19 cellular contexts compared by ENCODE assay signal in the genomic region with DNA sequence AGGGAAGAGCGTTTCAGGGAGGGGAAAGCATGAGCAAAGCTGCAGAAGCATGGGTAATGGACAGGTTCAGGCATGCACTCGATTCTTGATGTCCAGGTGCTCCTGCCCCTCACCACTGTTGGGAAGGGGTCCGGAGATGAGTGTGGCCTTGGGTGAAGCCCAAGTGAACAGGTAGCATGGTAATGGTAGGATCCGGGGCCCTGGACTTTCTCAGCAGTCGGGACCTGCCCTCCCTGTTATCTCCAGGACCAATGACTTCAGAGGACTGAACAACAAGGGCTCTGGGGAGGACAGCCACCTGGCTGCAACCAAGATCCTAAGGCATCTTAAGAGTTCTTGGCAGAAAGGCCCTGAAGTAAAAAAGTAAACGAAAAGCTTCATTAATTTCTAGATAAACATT.
DNase-seq lines count a peak whose midpoint lies in the region; ATAC-seq, FAIRE-seq and TF ChIP-seq lines count a peak whose summit lies in the region.
"Had no signal": no experiment of that assay in that cellular context is flagged by ENCODE, and none has a peak within 500 bp of the region (broad histone marks: within the 10 kb centered on the region; RNA-seq: fewer than 3 reads in every experiment).

No MANE protein-coding gene starts in this region.

- no peak for TF ChIP-seq RAD21 in IMR-90 (IDR thresholded peaks at IDR 0.05; ENCODE audit: low read length)

- no peaks in the 10 kb centered on the region for H3K9me3 Mint-ChIP-seq in stimulated activated effector memory CD8-positive, alpha-beta T cell treated with anti-CD3 and anti-CD28 coated beads, Interleukin-12 subunit alpha, Interleukin-12 subunit beta, amount 100 ng/mL, for 72 hours
- H3K9me3 Mint-ChIP-seq: CD8-positive, alpha-beta T cell; HFFc6 had no signal

- H2BK20ac ChIP-seq in IMR-90 (ENCODE audit: low read depth, low read length): no peak overlapping the region

- H3K18ac ChIP-seq in IMR-90 (ENCODE audit: low read depth, low read length) (no peak overlapping the region), neuronal stem cell (ENCODE audit: low read length) (peak overlapping the region; percentile 72)

- no peak overlapping the region for H3K4me2 ChIP-seq in IMR-90 (ENCODE audit: low read depth, low read length)
- no peak overlapping the region for H3K4me2 ChIP-seq in neuronal stem cell (ENCODE audit: insufficient read depth, low read length, poor library complexity, severe bottlenecking)

- no peak overlapping the region for H2BK12ac ChIP-seq in neuronal stem cell (ENCODE audit: low read length)

- H3K14ac ChIP-seq in IMR-90 (replicated peaks; ENCODE audit: low read depth, low read length): no peak overlapping the region
- no peak overlapping the region for H3K14ac ChIP-seq in neuronal stem cell (ENCODE audit: low read length)

- intact Hi-C loops in IMR-90 (cut with micrococcal nuclease): no loop called here

- H2BK15ac ChIP-seq in IMR-90 (ENCODE audit: low read depth, low read length): no peak overlapping the region
- H2BK15ac ChIP-seq in neuronal stem cell (ENCODE audit: low read length): no peak overlapping the region

- H4K91ac ChIP-seq in IMR-90 (ENCODE audit: insufficient read depth, low read depth, low read length) (no peak overlapping the region), neuronal stem cell (ENCODE audit: low read depth, low read length, poor library complexity) (no peak overlapping the region)

- H3K4me1 ChIP-seq in IMR-90 (ENCODE audit: control insufficient read depth, insufficient read depth, low read length): no peaks in the 10 kb centered on the region
- H3K4me1 ChIP-seq in neuronal stem cell (ENCODE audit: control insufficient read depth in 2 of 2, insufficient read depth in 1 of 2, low read depth in 1 of 2, low read length in 2 of 2): peaks cover 0 to 4% of the 10 kb centered on the region in 2 donors

- no peak overlapping the region for H3K27ac ChIP-seq in IMR-90 (ENCODE audit: insufficient read depth, low read length)
- H3K27ac ChIP-seq in neuronal stem cell (replicated peaks; ENCODE audit: low read length): no peak overlapping the region
- H3K27ac ChIP-seq: BLaER1 treated with 17β-estradiol and CSF1 and Interleukin-3, amounts not matched to agents 10 nM and 100 nM had no signal

- H3K4me3 Mint-ChIP-seq in stimulated activated effector memory CD8-positive, alpha-beta T cell treated with anti-CD3 and anti-CD28 coated beads, Interleukin-12 subunit alpha, Interleukin-12 subunit beta, amount 100 ng/mL, for 72 hours: no peak overlapping the region
- H3K4me3 Mint-ChIP-seq: B cell; CD8-positive, alpha-beta T cell; HFFc6; IgD-negative memory B cell had no signal

- no peaks in the 10 kb centered on the region for H4K20me1 ChIP-seq in IMR-90 (ENCODE audit: insufficient read depth, low read length)

- H3K27me3 ChIP-seq in IMR-90 (ENCODE audit: control insufficient read depth, insufficient read depth, low read length) (no peaks in the 10 kb centered on the region), neuronal stem cell (ENCODE audit: control insufficient read depth in 3 of 3, insufficient read depth in 3 of 3, low read depth in 1 of 3, low read length in 3 of 3) (no peaks in the 10 kb centered on the region)
- H3K27me3 ChIP-seq: BLaER1 treated with 17β-estradiol and CSF1 and Interleukin-3, amounts not matched to agents 10 nM and 100 nM had no signal

- H3K4ac ChIP-seq in IMR-90 (ENCODE audit: low read depth, low read length) (no peak overlapping the region), neuronal stem cell (ENCODE audit: low read length) (no peak overlapping the region)

- H3K79me1 ChIP-seq in IMR-90 (ENCODE audit: low read depth in 1 of 2, low read length in 2 of 2): no peaks in the 10 kb centered on the region
- no peaks in the 10 kb centered on the region for H3K79me1 ChIP-seq in neuronal stem cell (ENCODE audit: low read depth, low read length)

- H3K4me1 Mint-ChIP-seq in stimulated activated effector memory CD8-positive, alpha-beta T cell treated with anti-CD3 and anti-CD28 coated beads, Interleukin-12 subunit alpha, Interleukin-12 subunit beta, amount 100 ng/mL, for 72 hours: peaks cover 22% of the 10 kb centered on the region

- H4K8ac ChIP-seq in IMR-90 (ENCODE audit: low read depth in 2 of 2, low read length in 2 of 2) (no peak overlapping the region), neuronal stem cell (ENCODE audit: low read depth, low read length) (no peak overlapping the region)

- POLR2A ChIA-PET in IMR-90 (lab: Charles Lee; ENCODE audit: unreplicated experiment): no interaction called here

- no peak for TF ChIP-seq POLR2A in IMR-90 (IDR thresholded peaks at IDR 0.05; ENCODE audit: low read depth, low read length)
- TF ChIP-seq POLR2A in GM12892 (IDR thresholded peaks at IDR 0.05; ENCODE audit: low read depth, low read length): no peak

- H2BK120ac ChIP-seq in IMR-90 (ENCODE audit: low read depth, low read length) (no peak overlapping the region), neuronal stem cell (ENCODE audit: low read depth, low read length) (no peak overlapping the region)

- ATAC-seq in IMR-90 (ENCODE audit: low read depth) (no peak), GM18519 (IDR thresholded peaks at IDR 0.05; ENCODE audit: low FRiP score, unreplicated experiment) (no peak)
- no peak for ATAC-seq in stimulated activated effector memory CD8-positive, alpha-beta T cell treated with anti-CD3 and anti-CD28 coated beads, Interleukin-12 subunit alpha, Interleukin-12 subunit beta, amount 100 ng/mL, for 72 hours
- ATAC-seq: CD8-positive, alpha-beta T cell; HCT116 had no signal

- CTCF ChIA-PET in IMR-90 (lab: Yijun Ruan, JAX): no interaction called here

- H3K56ac ChIP-seq in IMR-90 (ENCODE audit: extremely low read depth, insufficient read depth, low read length): no peak overlapping the region

- H3K23ac ChIP-seq in IMR-90 (ENCODE audit: low read depth, low read length): no peak overlapping the region
- no peak overlapping the region for H3K23ac ChIP-seq in neuronal stem cell (ENCODE audit: low read depth, low read length, poor library complexity)

- H4K5ac ChIP-seq in IMR-90 (ENCODE audit: low read depth, low read length): no peak overlapping the region

- BruUV-seq in IMR-90 (replicated peaks; lab: Mats Ljungman, UMichigan): no TSS peak

- H3K36me3 ChIP-seq in IMR-90 (ENCODE audit: control insufficient read depth, insufficient read depth, low read length) (no peaks in the 10 kb centered on the region), neuronal stem cell (replicated peaks in 1 of 2; ENCODE audit: control insufficient read depth in 2 of 2, insufficient read depth in 2 of 2, low read length in 2 of 2) (no peaks in the 10 kb centered on the region)

- H3K9me3 ChIP-seq in IMR-90 (ENCODE audit: control insufficient read depth, insufficient read depth, low read length) (no peaks in the 10 kb centered on the region), neuronal stem cell (replicated peaks in 1 of 2; ENCODE audit: control insufficient read depth in 2 of 2, insufficient read depth in 1 of 2, low read depth in 1 of 2, low read length in 2 of 2) (no peaks in the 10 kb centered on the region)
- H3K9me3 ChIP-seq: BLaER1 treated with 17β-estradiol and CSF1 and Interleukin-3, amounts not matched to agents 10 nM and 100 nM had no signal

- H3K36me3 Mint-ChIP-seq in stimulated activated effector memory CD8-positive, alpha-beta T cell treated with anti-CD3 and anti-CD28 coated beads, Interleukin-12 subunit alpha, Interleukin-12 subunit beta, amount 100 ng/mL, for 72 hours: no peaks in the 10 kb centered on the region

- H3K9ac ChIP-seq in IMR-90 (ENCODE audit: low read depth, low read length) (no peak overlapping the region), neuronal stem cell (ENCODE audit: low read depth, low read length, poor library complexity) (no peak overlapping the region)
- H3K9ac ChIP-seq: BLaER1 treated with 17β-estradiol and CSF1 and Interleukin-3, amounts not matched to agents 10 nM and 100 nM had no signal

- in situ Hi-C loops in IMR-90 (cut with MboI; ENCODE audit: low sequenced_read_pairs): no loop called here

- DNase-seq in DMS79 (lab: John Stamatoyannopoulos, UW): peak; percentile 70
- no peak for DNase-seq in IMR-90
- no peak for DNase-seq in neuronal stem cell (ENCODE audit: low spot score)
- DNase-seq in stimulated activated effector memory CD8-positive, alpha-beta T cell treated with anti-CD3 and anti-CD28 coated beads, Interleukin-12 subunit alpha, Interleukin-12 subunit beta, amount 100 ng/mL, for 72 hours (ENCODE audit: low spot score in 2 of 2): no peak
- DNase-seq in GM12892 (ENCODE audit: insufficient read length): no peak
- DNase-seq in LoVo (ENCODE audit: low spot score): no peak
- DNase-seq: Calu3; CD8-positive, alpha-beta T cell; GOT3; H7; HFFc6; KBM-7 had no signal

- dilution Hi-C loops in IMR-90 (cut with HindIII; ENCODE audit: low sequenced_read_pairs, unreplicated experiment): no loop called here

- H2BK5ac ChIP-seq in IMR-90 (ENCODE audit: low read depth, low read length, poor library complexity, severe bottlenecking): no peak overlapping the region
- no peak overlapping the region for H2BK5ac ChIP-seq in neuronal stem cell (ENCODE audit: low read length)

- peak overlapping the region; percentile 37 for H2AK9ac ChIP-seq in IMR-90 (replicated peaks; ENCODE audit: low read depth, low read length, poor library complexity)

- H3K4me3 ChIP-seq in IMR-90 (ENCODE audit: insufficient read depth, low read depth, low read length) (no peak overlapping the region), neuronal stem cell (ENCODE audit: low read length in 2 of 2) (no peak overlapping the region)
- H3K4me3 ChIP-seq: BLaER1 treated with 17β-estradiol and CSF1 and Interleukin-3, amounts not matched to agents 10 nM and 100 nM had no signal

- no peak overlapping the region for H2AK5ac ChIP-seq in IMR-90 (ENCODE audit: low read depth, low read length)
- no peak overlapping the region for H2AK5ac ChIP-seq in neuronal stem cell (ENCODE audit: low read depth, low read length)

- no peak for FAIRE-seq in GM12892 (lab: Jason Lieb, UNC)
- FAIRE-seq: G401.6, HTR-8/SVneo had no signal

- H3K9me1 ChIP-seq in IMR-90 (ENCODE audit: insufficient read depth, low read length): peaks cover 3% of the 10 kb centered on the region; the same call in 1 of the 2 replicates

- no CpG with 5 or more reads among the region's 6 CpGs for WGBS in IMR-90 (ENCODE audit: extremely low coverage in 2 of 2, insufficient read length in 1 of 2), 2 experiments
- no CpG with 5 or more reads among the region's 6 CpGs for WGBS in neuronal stem cell (ENCODE audit: extremely low coverage in 2 of 2, insufficient read length in 2 of 2, insufficient replicate concordance in 1 of 2), 2 donors

- no peak for TF ChIP-seq CTCF in IMR-90 (conservative IDR thresholded peaks at IDR 0.05; ENCODE audit: low read depth, low read length)

- no peak overlapping the region for H2AFZ ChIP-seq in IMR-90 (replicated peaks; ENCODE audit: low read length, poor library complexity)
- H2AFZ ChIP-seq in neuronal stem cell (ENCODE audit: low read length): no peak overlapping the region

- peak overlapping the region; percentile 19 for H3K27ac Mint-ChIP-seq in stimulated activated effector memory CD8-positive, alpha-beta T cell treated with anti-CD3 and anti-CD28 coated beads, Interleukin-12 subunit alpha, Interleukin-12 subunit beta, amount 100 ng/mL, for 72 hours
- H3K27ac Mint-ChIP-seq: B cell; CD8-positive, alpha-beta T cell; HFFc6 had no signal

TF ChIP-seq in IMR-90, 13 proteins besides CTCF, POLR2A, EP300 and RAD21 (continues in another document):
- no peak for TF ChIP-seq MXI1 (IDR thresholded peaks at IDR 0.05; ENCODE audit: borderline replicate concordance, low read depth, low read length)
